8 cellular contexts compared by ENCODE assay signal in the genomic region with DNA sequence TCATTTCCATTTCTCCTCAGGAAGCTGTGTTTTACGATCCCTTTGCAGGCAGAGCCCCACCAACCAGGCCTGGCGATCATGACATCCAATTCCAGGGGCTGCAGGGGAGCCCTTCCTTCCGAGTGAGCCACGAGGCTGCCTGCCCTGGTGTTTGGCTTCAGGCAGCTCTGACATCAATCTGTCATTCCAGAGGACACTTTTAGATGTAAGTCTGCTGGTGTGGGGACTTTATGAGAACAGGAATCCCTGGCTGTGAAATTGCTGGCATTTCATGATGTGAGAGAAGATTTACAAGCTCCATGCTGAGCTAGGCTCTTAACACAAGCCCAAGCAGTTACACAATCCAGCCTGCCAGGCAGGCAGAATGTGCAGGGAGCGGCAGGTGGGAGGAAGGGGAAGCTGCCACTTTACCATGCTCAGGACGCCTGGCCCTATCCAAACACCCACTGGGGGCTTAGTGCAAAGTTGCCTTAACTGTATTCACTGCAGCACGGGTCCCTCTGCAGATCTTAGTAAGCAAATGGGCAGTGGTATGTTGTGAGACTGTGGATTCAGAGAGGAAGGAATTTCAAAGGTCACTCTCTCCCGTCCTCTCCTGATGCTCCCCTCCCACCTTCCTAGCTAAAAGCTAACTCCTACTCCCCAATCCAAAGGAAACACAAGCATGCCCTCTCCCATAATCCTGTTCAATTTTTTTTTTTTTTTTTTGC. TPM values are rescaled to one million over a fixed set of nuclear protein-coding genes. Genes with fewer than 3 reads are reported as not detected.
DNase-seq lines count a peak whose midpoint lies in the region; ATAC-seq and TF ChIP-seq lines count a peak whose summit lies in the region.

No MANE protein-coding gene starts in this region.

- peaks cover 0 to 6% (median 0%) of the 10 kb centered on the region in 5 donors for H3K36me3 Mint-ChIP-seq in naive thymus-derived CD4-positive, alpha-beta T cell
- H3K36me3 Mint-ChIP-seq in activated naive CD4-positive, alpha-beta T cell treated with anti-CD3 and anti-CD28 coated beads for 36 hours (ENCODE audit: low read depth), result no peaks in the 10 kb centered on the region
- H3K36me3 Mint-ChIP-seq in CD8-positive, alpha-beta T cell, result no peaks in the 10 kb centered on the region

- peak; percentile 20 for ATAC-seq in naive thymus-derived CD4-positive, alpha-beta T cell
- no peak for ATAC-seq in CD8-positive, alpha-beta T cell

- POLR2A ChIA-PET in naive thymus-derived CD4-positive, alpha-beta T cell (lab: Charles Lee), result no interaction called here
- POLR2A ChIA-PET in CD8-positive, alpha-beta T cell (lab: Charles Lee), result no interaction called here

- TF ChIP-seq CTCF in colonic mucosa (IDR thresholded peaks at IDR 0.05) (no peak), testis (IDR thresholded peaks at IDR 0.05) (no peak)
- TF ChIP-seq CTCF in CD8-positive, alpha-beta T cell (IDR thresholded peaks at IDR 0.05), result no peak

- H3K36me3 ChIP-seq in colonic mucosa, result no peaks in the 10 kb centered on the region
- H3K36me3 ChIP-seq in naive thymus-derived CD4-positive, alpha-beta T cell (ENCODE audit: control insufficient read depth in 2 of 3, insufficient read depth in 3 of 3, low read length in 3 of 3), result no peaks in the 10 kb centered on the region
- no peaks in the 10 kb centered on the region for H3K36me3 ChIP-seq in CD8-positive, alpha-beta T cell (ENCODE audit: insufficient read depth, low read length)
- no peaks in the 10 kb centered on the region for H3K36me3 ChIP-seq in testis (ENCODE audit: low read depth, missing control alignments)

- peaks cover 5% of the 10 kb centered on the region for H3K4me1 ChIP-seq in colonic mucosa
- H3K4me1 ChIP-seq in naive thymus-derived CD4-positive, alpha-beta T cell (ENCODE audit: control insufficient read depth in 2 of 2, insufficient read depth in 2 of 2, low read length in 2 of 2), result peaks cover 0 to 4% of the 10 kb centered on the region in 2 donors
- no peaks in the 10 kb centered on the region for H3K4me1 ChIP-seq in CD8-positive, alpha-beta T cell (ENCODE audit: insufficient read depth, low read length)
- H3K4me1 ChIP-seq in testis, result peaks cover 17% of the 10 kb centered on the region

- CTCF ChIA-PET in naive thymus-derived CD4-positive, alpha-beta T cell (lab: Charles Lee), result no interaction called here
- CTCF ChIA-PET in activated naive CD4-positive, alpha-beta T cell treated with anti-CD3 and anti-CD28 coated beads for 36 hours (lab: Charles Lee), result interaction anchor here (1.0 to 1.6 kb wide), 3 partner anchors 14 to 170 kb away, joined by 3 to 6 read pairs (median 3); no protein-coding TSS in a partner anchor
- CTCF ChIA-PET in CD8-positive, alpha-beta T cell (lab: Charles Lee), result interaction anchor here (1.3 to 2.3 kb wide), 5 partner anchors 20 to 222 kb away, joined by 3 to 12 read pairs (median 6); no protein-coding TSS in a partner anchor

- H3K27me3 ChIP-seq in colonic mucosa, result no peaks in the 10 kb centered on the region
- H3K27me3 ChIP-seq in naive thymus-derived CD4-positive, alpha-beta T cell (ENCODE audit: control insufficient read depth in 2 of 2, insufficient read depth in 2 of 2, low read length in 2 of 2), result no peaks in the 10 kb centered on the region
- no peaks in the 10 kb centered on the region for H3K27me3 ChIP-seq in CD8-positive, alpha-beta T cell (ENCODE audit: insufficient read depth, low read length)
- no peaks in the 10 kb centered on the region for H3K27me3 ChIP-seq in testis

- peaks cover 0 to 9% (median 0%) of the 10 kb centered on the region in 11 donors for H3K9me3 Mint-ChIP-seq in naive thymus-derived CD4-positive, alpha-beta T cell
- H3K9me3 Mint-ChIP-seq in activated naive CD4-positive, alpha-beta T cell treated with anti-CD3 and anti-CD28 coated beads for 36 hours, result peaks cover 4% of the 10 kb centered on the region
- no peaks in the 10 kb centered on the region for H3K9me3 Mint-ChIP-seq in CD8-positive, alpha-beta T cell

- no peak for TF ChIP-seq POLR2A in testis (IDR thresholded peaks at IDR 0.05)

- peak overlapping the region in 1 of 2 donors; percentile 71 for H3K9ac ChIP-seq in colonic mucosa (ENCODE audit: low read depth in 2 of 2, low read length in 2 of 2)

- no peak overlapping the region for H3K4me3 Mint-ChIP-seq in naive thymus-derived CD4-positive, alpha-beta T cell
- no peak overlapping the region for H3K4me3 Mint-ChIP-seq in activated naive CD4-positive, alpha-beta T cell treated with anti-CD3 and anti-CD28 coated beads for 36 hours
- no peak overlapping the region for H3K4me3 Mint-ChIP-seq in CD8-positive, alpha-beta T cell

- H3K4me3 ChIP-seq in colonic mucosa (no peak overlapping the region), testis (no peak overlapping the region)
- H3K4me3 ChIP-seq in naive thymus-derived CD4-positive, alpha-beta T cell (ENCODE audit: low read length), result no peak overlapping the region
- no peak overlapping the region for H3K4me3 ChIP-seq in CD8-positive, alpha-beta T cell (ENCODE audit: low read depth, low read length)

- intact Hi-C loops in colonic mucosa (cut with DNase I) (no loop called here), testis (cut with DNase I; ENCODE audit: low total_unique reads) (no loop called here)
- intact Hi-C loops in naive thymus-derived CD4-positive, alpha-beta T cell (cut with micrococcal nuclease), result no loop called here
- intact Hi-C loops in activated naive CD4-positive, alpha-beta T cell treated with anti-CD3 and anti-CD28 coated beads for 36 hours (cut with micrococcal nuclease), result no loop called here
- intact Hi-C loops in CD8-positive, alpha-beta T cell (cut with DNase I, micrococcal nuclease), result no loop called here

- H3K27me3 Mint-ChIP-seq in naive thymus-derived CD4-positive, alpha-beta T cell, result peaks cover 0 to 8% (median 2%) of the 10 kb centered on the region in 5 donors
- no peaks in the 10 kb centered on the region for H3K27me3 Mint-ChIP-seq in activated naive CD4-positive, alpha-beta T cell treated with anti-CD3 and anti-CD28 coated beads for 36 hours (ENCODE audit: low read depth)
- no peaks in the 10 kb centered on the region for H3K27me3 Mint-ChIP-seq in CD8-positive, alpha-beta T cell (ENCODE audit: low read depth)

- WGBS in testis, 2 donors, result 43 to 58% methylated on average over 8 of the region's 8 CpGs

- H3K4me1 Mint-ChIP-seq in naive thymus-derived CD4-positive, alpha-beta T cell, result peaks cover 0 to 13% (median 0%) of the 10 kb centered on the region in 7 donors
- H3K4me1 Mint-ChIP-seq in activated naive CD4-positive, alpha-beta T cell treated with anti-CD3 and anti-CD28 coated beads for 36 hours (ENCODE audit: low read depth), result no peaks in the 10 kb centered on the region
- H3K4me1 Mint-ChIP-seq in CD8-positive, alpha-beta T cell (ENCODE audit: low read depth), result peaks cover 2% of the 10 kb centered on the region

- peak; percentile 56 for DNase-seq in DMS153 treated with DMSO at 0.1 percent for 48 hours (lab: John Stamatoyannopoulos, UW; ENCODE audit: unreplicated experiment)
- DNase-seq in NCI-H146 (lab: John Stamatoyannopoulos, UW), result peak; percentile 48
- DNase-seq in colonic mucosa, result peak; percentile 66
- DNase-seq in naive thymus-derived CD4-positive, alpha-beta T cell, result no peak
- DNase-seq in activated naive CD4-positive, alpha-beta T cell treated with anti-CD3 and anti-CD28 coated beads for 36 hours, result no peak
- DNase-seq in CD8-positive, alpha-beta T cell, result no peak
- DNase-seq in testis, result no peak
- no peak for DNase-seq in activated gamma-delta T cell treated with Interleukin-2 at 50 U/mL for 16 hours

- H3K27ac Mint-ChIP-seq in naive thymus-derived CD4-positive, alpha-beta T cell, result no peak overlapping the region
- no peak overlapping the region for H3K27ac Mint-ChIP-seq in activated naive CD4-positive, alpha-beta T cell treated with anti-CD3 and anti-CD28 coated beads for 36 hours
- no peak overlapping the region for H3K27ac Mint-ChIP-seq in CD8-positive, alpha-beta T cell

- H3K27ac ChIP-seq in colonic mucosa (peak overlapping the region; percentile 45), testis (peak overlapping the region in 1 of 2 donors; percentile 68)
- no peak overlapping the region for H3K27ac ChIP-seq in naive thymus-derived CD4-positive, alpha-beta T cell (ENCODE audit: low read depth, low read length)
- H3K27ac ChIP-seq in CD8-positive, alpha-beta T cell (ENCODE audit: low read depth, low read length), result no peak overlapping the region

- H3K9me3 ChIP-seq in colonic mucosa (no peaks in the 10 kb centered on the region), testis (no peaks in the 10 kb centered on the region)
- no peaks in the 10 kb centered on the region for H3K9me3 ChIP-seq in naive thymus-derived CD4-positive, alpha-beta T cell (ENCODE audit: control insufficient read depth in 2 of 3, low read length in 3 of 3)
- no peaks in the 10 kb centered on the region for H3K9me3 ChIP-seq in CD8-positive, alpha-beta T cell (ENCODE audit: low read length)

RNA-seq across cellular contexts. Expression of a gene that starts 43.4 kb away (rescaled TPM):
- 100 to 1,000 TPM; 194 TPM for total RNA-seq in colonic mucosa
- 100 to 1,000 TPM in 1 of 5 experiments, 10 to 100 TPM in 2, 1 to 10 TPM in 2; 5.8 to 112 (median 13.4) TPM for total RNA-seq in naive thymus-derived CD4-positive, alpha-beta T cell
- 1 to 10 TPM; 1.1 to 2.6 TPM for polyA plus RNA-seq in naive thymus-derived CD4-positive, alpha-beta T cell
- total RNA-seq in activated naive CD4-positive, alpha-beta T cell treated with anti-CD3 and anti-CD28 coated beads for 36 hours, result 10 to 100 TPM; 48.7 to 54.6 TPM
- 10 to 100 TPM; 15.8 TPM for total RNA-seq in CD8-positive, alpha-beta T cell
- total RNA-seq in testis, result 100 to 1,000 TPM; 401 to 461 TPM
- 224 TPM for polyA plus RNA-seq in testis (ENCODE audit: insufficient read depth, low read depth, low replicate concordance)

RNA-seq across cellular contexts. Expression of a gene that starts 58.5 kb away (rescaled TPM):
- total RNA-seq in colonic mucosa (10 to 100 TPM in 1 of 2 donors, 1 to 10 TPM in 1; 7.4 to 19.6 TPM), testis (100 to 1,000 TPM; 185 to 392 TPM)
- 1 to 10 TPM in 1 of 5 experiments, under 1 TPM in 1, not detected in 3; 0.32 to 1.4 TPM for total RNA-seq in naive thymus-derived CD4-positive, alpha-beta T cell
- under 1 TPM in 1 of 2 donors, not detected in 1; 0.38 TPM for polyA plus RNA-seq in naive thymus-derived CD4-positive, alpha-beta T cell
- total RNA-seq in activated naive CD4-positive, alpha-beta T cell treated with anti-CD3 and anti-CD28 coated beads for 36 hours, result not detected
- 1 to 10 TPM; 4.6 to 5.5 TPM for total RNA-seq in CD8-positive, alpha-beta T cell
- polyA plus RNA-seq in testis (ENCODE audit: insufficient read depth, low read depth, low replicate concordance), result 236 TPM

Comparison
In these comparisons a context has a peak if more than half of its experiments do, and no peak if none do; other contexts are left out.
1. DNase-seq: peak in DMS153 treated with DMSO at 0.1 percent for 48 hours (single experiment), NCI-H146 (single experiment) and colonic mucosa (single experiment); none in naive thymus-derived CD4-positive, alpha-beta T cell (0 of 9), activated naive CD4-positive, alpha-beta T cell treated with anti-CD3 and anti-CD28 coated beads for 36 hours (single experiment), CD8-positive, alpha-beta T cell (0 of 7), testis (single experiment) and activated gamma-delta T cell treated with Interleukin-2 at 50 U/mL for 16 hours (single experiment).
2. RNA of a gene that starts 58.5 kb away (total RNA-seq): 185 to 392 TPM in testis; 7.4 to 19.6 TPM in colonic mucosa, 4.6 to 5.5 TPM in CD8-positive, alpha-beta T cell, 0.32 to 1.4 TPM in naive thymus-derived CD4-positive, alpha-beta T cell and not detected in activated naive CD4-positive, alpha-beta T cell treated with anti-CD3 and anti-CD28 coated beads for 36 hours; every median in the first group is over 4 times any median in the second.